Comparison of ENCODE assay signal across 1 cellular context in genomic region chr20:17538517-17539170, GRCh38.
A peak's percentile ranks its signal among the peaks of the same experiment; 100 is the strongest.
TF ChIP-seq lines count a peak whose summit lies in the region.

No MANE protein-coding gene starts in this region.

TF ChIP-seq in HEK293, 187 proteins besides CTCF, POLR2A, EP300 and RAD21 (continued from another document and continues in another):
- no peak for TF ChIP-seq ZNF624 (tag by site-specific recombination; IDR thresholded peaks at IDR 0.05)
- no peak for TF ChIP-seq YY1 (tag by site-specific recombination; IDR thresholded peaks at IDR 0.05)
- TF ChIP-seq ZNF140 (tag by site-specific recombination; IDR thresholded peaks at IDR 0.05) = no peak
- no peak for TF ChIP-seq ZBTB6 (tag by site-specific recombination; IDR thresholded peaks at IDR 0.05)
- TF ChIP-seq ZNF416 (tag by site-specific recombination; IDR thresholded peaks at IDR 0.05) = no peak
- no peak for TF ChIP-seq ZNF549 (tag by site-specific recombination; IDR thresholded peaks at IDR 0.05)
- TF ChIP-seq, protein P1, sequence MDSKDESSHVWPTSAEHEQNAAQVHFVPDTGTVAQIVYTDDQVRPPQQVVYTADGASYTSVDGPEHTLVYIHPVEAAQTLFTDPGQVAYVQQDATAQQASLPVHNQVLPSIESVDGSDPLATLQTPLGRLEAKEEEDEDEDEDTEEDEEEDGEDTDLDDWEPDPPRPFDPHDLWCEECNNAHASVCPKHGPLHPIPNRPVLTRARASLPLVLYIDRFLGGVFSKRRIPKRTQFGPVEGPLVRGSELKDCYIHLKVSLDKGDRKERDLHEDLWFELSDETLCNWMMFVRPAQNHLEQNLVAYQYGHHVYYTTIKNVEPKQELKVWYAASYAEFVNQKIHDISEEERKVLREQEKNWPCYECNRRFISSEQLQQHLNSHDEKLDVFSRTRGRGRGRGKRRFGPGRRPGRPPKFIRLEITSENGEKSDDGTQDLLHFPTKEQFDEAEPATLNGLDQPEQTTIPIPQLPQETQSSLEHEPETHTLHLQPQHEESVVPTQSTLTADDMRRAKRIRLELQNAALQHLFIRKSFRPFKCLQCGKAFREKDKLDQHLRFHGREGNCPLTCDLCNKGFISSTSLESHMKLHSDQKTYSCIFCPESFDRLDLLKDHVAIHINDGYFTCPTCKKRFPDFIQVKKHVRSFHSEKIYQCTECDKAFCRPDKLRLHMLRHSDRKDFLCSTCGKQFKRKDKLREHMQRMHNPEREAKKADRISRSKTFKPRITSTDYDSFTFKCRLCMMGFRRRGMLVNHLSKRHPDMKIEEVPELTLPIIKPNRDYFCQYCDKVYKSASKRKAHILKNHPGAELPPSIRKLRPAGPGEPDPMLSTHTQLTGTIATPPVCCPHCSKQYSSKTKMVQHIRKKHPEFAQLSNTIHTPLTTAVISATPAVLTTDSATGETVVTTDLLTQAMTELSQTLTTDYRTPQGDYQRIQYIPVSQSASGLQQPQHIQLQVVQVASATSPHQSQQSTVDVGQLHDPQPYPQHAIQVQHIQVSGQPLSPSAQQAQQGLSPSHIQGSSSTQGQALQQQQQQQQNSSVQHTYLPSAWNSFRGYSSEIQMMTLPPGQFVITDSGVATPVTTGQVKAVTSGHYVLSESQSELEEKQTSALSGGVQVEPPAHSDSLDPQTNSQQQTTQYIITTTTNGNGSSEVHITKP (tag by site-specific recombination; IDR thresholded peaks at IDR 0.05) = 0 out of 2 replicates have a peak, but pooled peaks have one; percentile 24
- no peak for TF ChIP-seq ZFP41 (tag by site-specific recombination; IDR thresholded peaks at IDR 0.05; ENCODE audit: borderline replicate concordance)
- peak; percentile 80 for TF ChIP-seq SP7 (tag by site-specific recombination; IDR thresholded peaks at IDR 0.05)
- TF ChIP-seq GLI4 (tag by site-specific recombination; IDR thresholded peaks at IDR 0.05) = no peak
- 0 out of 2 replicates have a peak, but pooled peaks have one; percentile 25 for TF ChIP-seq ZEB2 (tag by site-specific recombination; IDR thresholded peaks at IDR 0.05)
- peak; percentile 72 for TF ChIP-seq ZNF600 (tag by site-specific recombination; IDR thresholded peaks at IDR 0.05)
- TF ChIP-seq ZNF184 (tag by site-specific recombination; IDR thresholded peaks at IDR 0.05) = no peak
- no peak for TF ChIP-seq ZNF169 (tag by site-specific recombination; IDR thresholded peaks at IDR 0.05)
- no peak for TF ChIP-seq ZNF514 (tag by site-specific recombination; IDR thresholded peaks at IDR 0.05)
- TF ChIP-seq ZNF311 (tag by site-specific recombination; IDR thresholded peaks at IDR 0.05; ENCODE audit: borderline replicate concordance) = no peak
- no peak for TF ChIP-seq ZBTB1 (tag by site-specific recombination; IDR thresholded peaks at IDR 0.05)
- TF ChIP-seq ZNF707 (tag by site-specific recombination; IDR thresholded peaks at IDR 0.05) = no peak
- no peak for TF ChIP-seq ZNF266 (tag by site-specific recombination; IDR thresholded peaks at IDR 0.05; ENCODE audit: low read depth)
- no peak for TF ChIP-seq ZBTB49 (tag by site-specific recombination; IDR thresholded peaks at IDR 0.05; ENCODE audit: low read depth)
- TF ChIP-seq ZFP69B (tag by site-specific recombination; IDR thresholded peaks at IDR 0.05) = no peak
- no peak for TF ChIP-seq ZNF626 (tag by site-specific recombination; IDR thresholded peaks at IDR 0.05)
- TF ChIP-seq ZNF596 (tag by site-specific recombination; IDR thresholded peaks at IDR 0.05) = no peak
- TF ChIP-seq ZNF645 (tag by site-specific recombination; IDR thresholded peaks at IDR 0.05) = no peak
- no peak for TF ChIP-seq WT1 (tag by site-specific recombination; IDR thresholded peaks at IDR 0.05)
- TF ChIP-seq ZNF76 (tag by site-specific recombination; IDR thresholded peaks at IDR 0.05; ENCODE audit: borderline replicate concordance, low read depth) = no peak
- no peak for TF ChIP-seq ZNF449 (tag by site-specific recombination; IDR thresholded peaks at IDR 0.05)
- TF ChIP-seq ZNF555 (tag by site-specific recombination; conservative IDR thresholded peaks at IDR 0.05) = no peak
- TF ChIP-seq SCRT1 (tag by site-specific recombination; IDR thresholded peaks at IDR 0.05; ENCODE audit: borderline replicate concordance) = no peak
- no peak for TF ChIP-seq ZXDB (tag by site-specific recombination; IDR thresholded peaks at IDR 0.05)
- TF ChIP-seq ZNF214 (tag by site-specific recombination; IDR thresholded peaks at IDR 0.05; ENCODE audit: borderline replicate concordance) = no peak
- no peak for TF ChIP-seq YY2 (tag by site-specific recombination; IDR thresholded peaks at IDR 0.05)
- no peak for TF ChIP-seq ZNF623 (tag by site-specific recombination; IDR thresholded peaks at IDR 0.05)
- TF ChIP-seq, protein P2, sequence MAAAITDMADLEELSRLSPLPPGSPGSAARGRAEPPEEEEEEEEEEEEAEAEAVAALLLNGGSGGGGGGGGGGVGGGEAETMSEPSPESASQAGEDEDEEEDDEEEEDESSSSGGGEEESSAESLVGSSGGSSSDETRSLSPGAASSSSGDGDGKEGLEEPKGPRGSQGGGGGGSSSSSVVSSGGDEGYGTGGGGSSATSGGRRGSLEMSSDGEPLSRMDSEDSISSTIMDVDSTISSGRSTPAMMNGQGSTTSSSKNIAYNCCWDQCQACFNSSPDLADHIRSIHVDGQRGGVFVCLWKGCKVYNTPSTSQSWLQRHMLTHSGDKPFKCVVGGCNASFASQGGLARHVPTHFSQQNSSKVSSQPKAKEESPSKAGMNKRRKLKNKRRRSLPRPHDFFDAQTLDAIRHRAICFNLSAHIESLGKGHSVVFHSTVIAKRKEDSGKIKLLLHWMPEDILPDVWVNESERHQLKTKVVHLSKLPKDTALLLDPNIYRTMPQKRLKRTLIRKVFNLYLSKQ (tag by site-specific recombination; IDR thresholded peaks at IDR 0.05; ENCODE audit: borderline replicate concordance) = no peak
- peak; percentile 9; the same call in 1 of the 2 replicates for TF ChIP-seq ZNF654 (tag by site-specific recombination; IDR thresholded peaks at IDR 0.05; ENCODE audit: low read depth)
- TF ChIP-seq ZBTB21 (tag by site-specific recombination; IDR thresholded peaks at IDR 0.05) = peak; percentile 82; the same call in 1 of the 2 replicates
- no peak for TF ChIP-seq ZNF37A (tag by site-specific recombination; IDR thresholded peaks at IDR 0.05)
- TF ChIP-seq, protein P3, sequence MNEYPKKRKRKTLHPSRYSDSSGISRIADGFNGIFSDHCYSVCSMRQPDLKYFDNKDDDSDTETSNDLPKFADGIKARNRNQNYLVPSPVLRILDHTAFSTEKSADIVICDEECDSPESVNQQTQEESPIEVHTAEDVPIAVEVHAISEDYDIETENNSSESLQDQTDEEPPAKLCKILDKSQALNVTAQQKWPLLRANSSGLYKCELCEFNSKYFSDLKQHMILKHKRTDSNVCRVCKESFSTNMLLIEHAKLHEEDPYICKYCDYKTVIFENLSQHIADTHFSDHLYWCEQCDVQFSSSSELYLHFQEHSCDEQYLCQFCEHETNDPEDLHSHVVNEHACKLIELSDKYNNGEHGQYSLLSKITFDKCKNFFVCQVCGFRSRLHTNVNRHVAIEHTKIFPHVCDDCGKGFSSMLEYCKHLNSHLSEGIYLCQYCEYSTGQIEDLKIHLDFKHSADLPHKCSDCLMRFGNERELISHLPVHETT (tag by site-specific recombination; IDR thresholded peaks at IDR 0.05) = 0 out of 2 replicates have a peak, but pooled peaks have one; percentile 17
- TF ChIP-seq ZNF366 (tag by site-specific recombination; conservative IDR thresholded peaks at IDR 0.05) = no peak
- TF ChIP-seq, protein P4, sequence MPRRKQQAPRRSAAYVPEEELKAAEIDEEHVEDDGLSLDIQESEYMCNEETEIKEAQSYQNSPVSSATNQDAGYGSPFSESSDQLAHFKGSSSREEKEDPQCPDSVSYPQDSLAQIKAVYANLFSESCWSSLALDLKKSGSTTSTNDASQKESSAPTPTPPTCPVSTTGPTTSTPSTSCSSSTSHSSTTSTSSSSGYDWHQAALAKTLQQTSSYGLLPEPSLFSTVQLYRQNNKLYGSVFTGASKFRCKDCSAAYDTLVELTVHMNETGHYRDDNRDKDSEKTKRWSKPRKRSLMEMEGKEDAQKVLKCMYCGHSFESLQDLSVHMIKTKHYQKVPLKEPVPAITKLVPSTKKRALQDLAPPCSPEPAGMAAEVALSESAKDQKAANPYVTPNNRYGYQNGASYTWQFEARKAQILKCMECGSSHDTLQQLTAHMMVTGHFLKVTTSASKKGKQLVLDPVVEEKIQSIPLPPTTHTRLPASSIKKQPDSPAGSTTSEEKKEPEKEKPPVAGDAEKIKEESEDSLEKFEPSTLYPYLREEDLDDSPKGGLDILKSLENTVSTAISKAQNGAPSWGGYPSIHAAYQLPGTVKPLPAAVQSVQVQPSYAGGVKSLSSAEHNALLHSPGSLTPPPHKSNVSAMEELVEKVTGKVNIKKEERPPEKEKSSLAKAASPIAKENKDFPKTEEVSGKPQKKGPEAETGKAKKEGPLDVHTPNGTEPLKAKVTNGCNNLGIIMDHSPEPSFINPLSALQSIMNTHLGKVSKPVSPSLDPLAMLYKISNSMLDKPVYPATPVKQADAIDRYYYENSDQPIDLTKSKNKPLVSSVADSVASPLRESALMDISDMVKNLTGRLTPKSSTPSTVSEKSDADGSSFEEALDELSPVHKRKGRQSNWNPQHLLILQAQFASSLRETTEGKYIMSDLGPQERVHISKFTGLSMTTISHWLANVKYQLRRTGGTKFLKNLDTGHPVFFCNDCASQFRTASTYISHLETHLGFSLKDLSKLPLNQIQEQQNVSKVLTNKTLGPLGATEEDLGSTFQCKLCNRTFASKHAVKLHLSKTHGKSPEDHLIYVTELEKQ (tag by site-specific recombination; IDR thresholded peaks at IDR 0.05; ENCODE audit: borderline replicate concordance) = no peak
- TF ChIP-seq SCRT2 (tag by site-specific recombination; IDR thresholded peaks at IDR 0.05) = no peak
- TF ChIP-seq, protein P5, sequence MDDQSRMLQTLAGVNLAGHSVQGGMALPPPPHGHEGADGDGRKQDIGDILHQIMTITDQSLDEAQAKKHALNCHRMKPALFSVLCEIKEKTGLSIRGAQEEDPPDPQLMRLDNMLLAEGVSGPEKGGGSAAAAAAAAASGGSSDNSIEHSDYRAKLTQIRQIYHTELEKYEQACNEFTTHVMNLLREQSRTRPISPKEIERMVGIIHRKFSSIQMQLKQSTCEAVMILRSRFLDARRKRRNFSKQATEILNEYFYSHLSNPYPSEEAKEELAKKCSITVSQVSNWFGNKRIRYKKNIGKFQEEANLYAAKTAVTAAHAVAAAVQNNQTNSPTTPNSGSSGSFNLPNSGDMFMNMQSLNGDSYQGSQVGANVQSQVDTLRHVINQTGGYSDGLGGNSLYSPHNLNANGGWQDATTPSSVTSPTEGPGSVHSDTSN (CRISPR knock-in tag; IDR thresholded peaks at IDR 0.05) = no peak
- TF ChIP-seq ZNF248 (tag by site-specific recombination; IDR thresholded peaks at IDR 0.05) = no peak
- no peak for TF ChIP-seq ZNF571 (tag by site-specific recombination; IDR thresholded peaks at IDR 0.05)
- no peak for TF ChIP-seq ZNF433 (tag by site-specific recombination; IDR thresholded peaks at IDR 0.05; ENCODE audit: low read depth)
- no peak for TF ChIP-seq ZNF561 (tag by site-specific recombination; IDR thresholded peaks at IDR 0.05; ENCODE audit: borderline replicate concordance)
- no peak for TF ChIP-seq KLF1 (tag by site-specific recombination; IDR thresholded peaks at IDR 0.05)
- TF ChIP-seq BCL11B (tag by site-specific recombination; IDR thresholded peaks at IDR 0.05; ENCODE audit: low read depth) = no peak
